ENCODE assay signal across 8 cellular contexts in genomic region chr12:48197549-48197966, GRCh38. TPM values are rescaled to one million over a fixed set of nuclear protein-coding genes. Genes with fewer than 3 reads are reported as not detected.
DNase-seq lines count a peak whose midpoint lies in the region; ATAC-seq and TF ChIP-seq lines count a peak whose summit lies in the region.

No MANE protein-coding gene starts in this region.

- POLR2A ChIA-PET in activated CD4-positive, alpha-beta memory T cell treated with anti-CD3 and anti-CD28 coated beads, Interleukin-2, amount 10 ng/mL, durations not matched to agents 7 days and 5 days (lab: Charles Lee) = interaction anchor here (0.7 to 4.0 kb wide), 13 partner anchors 11 to 618 kb away, joined by 3 to 35 read pairs (median 5); partner anchors contain the start of genes ASB8, CCDC184, PFKM and RPAP3

- peaks cover 15% of the 10 kb centered on the region for H3K79me2 ChIP-seq in Loucy (ENCODE audit: insufficient read depth, low read length)

- H3K9ac ChIP-seq in Loucy (ENCODE audit: low read depth, low read length, poor library complexity, severe bottlenecking) = peak overlapping the region; percentile 40

- H3F3A ChIP-seq in Loucy (ENCODE audit: low read depth) = no peaks in the 10 kb centered on the region

- peak overlapping the region; percentile 80 for H3K4me3 Mint-ChIP-seq in activated CD4-positive, alpha-beta memory T cell treated with anti-CD3 and anti-CD28 coated beads, Interleukin-2, amount 10 ng/mL, durations not matched to agents 7 days and 5 days

- TF ChIP-seq CTCF in Loucy (conservative IDR thresholded peaks at IDR 0.05; ENCODE audit: low read length) = peak; percentile 76
- peak; percentile 9 to 63 (median 49) for TF ChIP-seq CTCF in ovary (IDR thresholded peaks at IDR 0.05)

- no peaks in the 10 kb centered on the region for H3K27me3 ChIP-seq in Loucy (ENCODE audit: insufficient read depth, low read length, poor library complexity, severe bottlenecking)
- H3K27me3 ChIP-seq in ovary = no peaks in the 10 kb centered on the region

- H3K27me3 Mint-ChIP-seq in activated CD4-positive, alpha-beta memory T cell treated with anti-CD3 and anti-CD28 coated beads, Interleukin-2, amount 10 ng/mL, durations not matched to agents 7 days and 5 days = peaks cover 15% of the 10 kb centered on the region

- H3K9me2 ChIP-seq in Loucy (replicated peaks; ENCODE audit: low read depth, low read length) = no peaks in the 10 kb centered on the region

- DNase-seq in DMS53 (lab: John Stamatoyannopoulos, UW) (peak; percentile 95), germinal center (ENCODE audit: low spot score) (peak; percentile 55), ovary (peak in 1 of 5 donors; percentile 47), NCI-H146 treated with DMSO at 0.1 percent for 48 hours (lab: John Stamatoyannopoulos, UW; ENCODE audit: unreplicated experiment) (no peak)
- DNase-seq in activated CD4-positive, alpha-beta memory T cell treated with anti-CD3 and anti-CD28 coated beads, Interleukin-2, amount 10 ng/mL, durations not matched to agents 7 days and 5 days = no peak

- peaks cover 8% of the 10 kb centered on the region for H4K20me1 ChIP-seq in Loucy (ENCODE audit: insufficient read depth, low read length, poor library complexity, severe bottlenecking)

- peak overlapping the region; percentile 94 to 98 for H3K27ac ChIP-seq in ovary

- TF ChIP-seq EP300 in ovary (IDR thresholded peaks at IDR 0.05) = no peak

- peaks cover 35% of the 10 kb centered on the region for H3K4me1 Mint-ChIP-seq in activated CD4-positive, alpha-beta memory T cell treated with anti-CD3 and anti-CD28 coated beads, Interleukin-2, amount 10 ng/mL, durations not matched to agents 7 days and 5 days

- H3K36me3 Mint-ChIP-seq in activated CD4-positive, alpha-beta memory T cell treated with anti-CD3 and anti-CD28 coated beads, Interleukin-2, amount 10 ng/mL, durations not matched to agents 7 days and 5 days (ENCODE audit: low read depth) = peaks cover 29% of the 10 kb centered on the region

- H2AFZ ChIP-seq in Loucy (ENCODE audit: low read length) = peak overlapping the region; percentile 98

- CTCF ChIA-PET in activated CD4-positive, alpha-beta memory T cell treated with anti-CD3 and anti-CD28 coated beads, Interleukin-2, amount 10 ng/mL, durations not matched to agents 7 days and 5 days (lab: Charles Lee) = interaction anchor here (0.7 to 7.0 kb wide), 14 partner anchors 11 to 430 kb away, joined by 3 to 94 read pairs (median 4); partner anchors contain the start of genes ASB8, CCDC184 and ZNF641

- H3K4me3 ChIP-seq in Loucy (ENCODE audit: low read length, poor library complexity, severe bottlenecking) = peak overlapping the region; percentile 92
- H3K4me3 ChIP-seq in ovary = peak overlapping the region; percentile 81

- peaks cover 7% of the 10 kb centered on the region for H3K9me3 Mint-ChIP-seq in activated CD4-positive, alpha-beta memory T cell treated with anti-CD3 and anti-CD28 coated beads, Interleukin-2, amount 10 ng/mL, durations not matched to agents 7 days and 5 days

- H3K4me1 ChIP-seq in Loucy (ENCODE audit: insufficient read depth, low read length, poor library complexity, severe bottlenecking) = peaks cover 41% of the 10 kb centered on the region
- peaks cover 6% of the 10 kb centered on the region for H3K4me1 ChIP-seq in ovary (ENCODE audit: insufficient read depth)

- H3K4me2 ChIP-seq in Loucy (ENCODE audit: low read depth, low read length, poor library complexity, severe bottlenecking) = peak overlapping the region; percentile 95

- H3K36me3 ChIP-seq in Loucy (ENCODE audit: insufficient read depth, low read length) = no peaks in the 10 kb centered on the region
- no peaks in the 10 kb centered on the region for H3K36me3 ChIP-seq in ovary

- no peaks in the 10 kb centered on the region for H3K9me3 ChIP-seq in Loucy (ENCODE audit: insufficient read depth, low read depth, low read length)
- no peaks in the 10 kb centered on the region for H3K9me3 ChIP-seq in ovary

- intact Hi-C loops in ovary (cut with DNase I) = loop anchor here in 1 of 4 donors (10.0 kb wide), 1 partner anchor 257 kb away; no protein-coding TSS in a partner anchor

- 1 to 5% (median 5%) methylated on average over 10 of the region's 10 CpGs for WGBS in ovary, 3 donors

- H3K27ac Mint-ChIP-seq in activated CD4-positive, alpha-beta memory T cell treated with anti-CD3 and anti-CD28 coated beads, Interleukin-2, amount 10 ng/mL, durations not matched to agents 7 days and 5 days = peak overlapping the region; percentile 96

- TF ChIP-seq POLR2A in ovary (IDR thresholded peaks at IDR 0.05) = no peak

- ATAC-seq in GM21447 (IDR thresholded peaks at IDR 0.05; ENCODE audit: unreplicated experiment) = peak; percentile 17
- no peak for ATAC-seq in GM21825 (IDR thresholded peaks at IDR 0.05; ENCODE audit: unreplicated experiment)

RNA-seq across cellular contexts. Expression of gene OR10AD1, which starts 5.5 kb away (rescaled TPM):
- not detected for total RNA-seq in activated CD4-positive, alpha-beta memory T cell treated with anti-CD3 and anti-CD28 coated beads, Interleukin-2, amount 10 ng/mL, durations not matched to agents 7 days and 5 days
- not detected for total RNA-seq in ovary
- not detected for polyA plus RNA-seq in ovary

RNA-seq across cellular contexts. Expression of gene CCDC184, which starts 14.1 kb away (rescaled TPM):
- total RNA-seq in activated CD4-positive, alpha-beta memory T cell treated with anti-CD3 and anti-CD28 coated beads, Interleukin-2, amount 10 ng/mL, durations not matched to agents 7 days and 5 days = under 1 TPM; 0.63 to 0.65 TPM
- 10 to 100 TPM in 1 of 7 donors, 1 to 10 TPM in 6; 3.9 to 16.6 (median 6.0) TPM for total RNA-seq in ovary
- polyA plus RNA-seq in ovary = 1 to 10 TPM; 3.4 to 6.9 TPM

RNA-seq across cellular contexts. Expression of gene ASB8, which starts 40.2 kb away (rescaled TPM):
- total RNA-seq in activated CD4-positive, alpha-beta memory T cell treated with anti-CD3 and anti-CD28 coated beads, Interleukin-2, amount 10 ng/mL, durations not matched to agents 7 days and 5 days = 10 to 100 TPM; 43.4 to 45.6 TPM
- 10 to 100 TPM; 18.8 to 41.4 (median 29.4) TPM for total RNA-seq in ovary
- polyA plus RNA-seq in ovary = 10 to 100 TPM; 18.8 to 51.6 TPM

Comparison
In these comparisons a context has a peak if more than half of its experiments do, and no peak if none do; other contexts are left out.
1. DNase-seq: peak in DMS53 (single experiment) and germinal center (single experiment); none in activated CD4-positive, alpha-beta memory T cell treated with anti-CD3 and anti-CD28 coated beads, Interleukin-2, amount 10 ng/mL, durations not matched to agents 7 days and 5 days (single experiment) and NCI-H146 treated with DMSO at 0.1 percent for 48 hours (single experiment).